ENCODE assay signal across 14 cellular contexts in the genomic region with DNA sequence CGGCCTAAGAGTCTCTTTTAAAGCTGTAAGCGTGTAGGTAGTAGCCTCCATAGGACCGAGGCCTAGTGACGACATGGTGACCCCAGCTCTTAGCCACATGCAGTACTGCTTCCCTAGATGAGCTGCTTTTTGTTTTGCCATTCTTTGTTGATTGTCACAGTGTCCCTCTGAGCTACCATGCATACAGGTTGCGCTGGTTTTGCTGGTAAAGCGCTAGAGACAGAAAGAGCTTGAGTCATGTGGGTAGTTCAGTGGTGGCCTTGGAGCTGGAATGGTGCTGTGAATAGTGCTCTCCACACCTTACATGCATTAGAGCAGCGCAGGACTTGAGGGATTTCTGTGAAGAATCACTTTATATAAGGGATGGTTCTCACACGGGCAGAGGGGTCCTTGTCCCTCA. TPM values are rescaled to one million over a fixed set of nuclear protein-coding genes. Genes with fewer than 3 reads are reported as not detected.
DNase-seq lines count a peak whose midpoint lies in the region; ATAC-seq and TF ChIP-seq lines count a peak whose summit lies in the region.
"Had no signal": no experiment of that assay in that cellular context is flagged by ENCODE, and none has a peak within 500 bp of the region (broad histone marks: within the 10 kb centered on the region; RNA-seq: fewer than 3 reads in every experiment).

No MANE protein-coding gene starts in this region.

- TF ChIP-seq EP300 in transverse colon (IDR thresholded peaks at IDR 0.05; ENCODE audit: low read depth) = no peak

- no peaks in the 10 kb centered on the region for H3K9me3 ChIP-seq in transverse colon
- H3K9me3 ChIP-seq: left lung, tibial artery had no signal

- intact Hi-C loops in natural killer cell (cut with micrococcal nuclease) (loop anchor here (10.0 kb wide), 1 partner anchor 55 kb away; a partner anchor contains a TSS), transverse colon (cut with DNase I; ENCODE audit: low total_unique reads) (loop anchor here (10.0 kb wide), 1 partner anchor 85 kb away; a partner anchor contains a TSS)

- POLR2A ChIA-PET in activated naive CD8-positive, alpha-beta T cell treated with anti-CD3 and anti-CD28 coated beads, Interleukin-2, amount 10 ng/mL, durations not matched to agents 7 days and 5 days (lab: Charles Lee) = no interaction called here

- H3K36me3 Mint-ChIP-seq in natural killer cell (no peaks in the 10 kb centered on the region), memory B cell (peaks cover 19% of the 10 kb centered on the region)
- H3K36me3 Mint-ChIP-seq in natural killer cell treated with Interleukin-12 subunit alpha and Interleukin-12 subunit beta and Interleukin-15 and Interleukin-18, amount 100 ng/mL, for 72 hours = peaks cover 18% of the 10 kb centered on the region
- peaks cover 19% of the 10 kb centered on the region for H3K36me3 Mint-ChIP-seq in activated naive CD8-positive, alpha-beta T cell treated with anti-CD3 and anti-CD28 coated beads, Interleukin-2, amount 10 ng/mL, durations not matched to agents 7 days and 5 days

- TF ChIP-seq POLR2A in transverse colon (IDR thresholded peaks at IDR 0.05) = no peak

- no peaks in the 10 kb centered on the region for H3K27me3 ChIP-seq in transverse colon
- H3K27me3 ChIP-seq: left lung, tibial artery had no signal

- H3K36me3 ChIP-seq in transverse colon = peaks cover 0 to 9% (median 0%) of the 10 kb centered on the region in 4 donors

- no peak overlapping the region for H3K27ac ChIP-seq in transverse colon
- H3K27ac ChIP-seq: left lung, tibial artery had no signal

- TF ChIP-seq CTCF in natural killer cell (IDR thresholded peaks at IDR 0.05) (no peak), transverse colon (IDR thresholded peaks at IDR 0.05) (no peak)

- WGBS in transverse colon (ENCODE audit: low coverage in 1 of 2), 2 donors = 68% methylated on average over 7 of the region's 8 CpGs; no CpG with 5 or more reads in 1 of the 2 donors

- H3K4me3 ChIP-seq in transverse colon = no peak overlapping the region
- H3K4me3 ChIP-seq: left lung, tibial artery had no signal

- in situ Hi-C loops in transverse colon (cut with MboI; ENCODE audit: low pct_ligation_motif_present in 1 of 4, low pct_unique_long_range_greater_than_20kb in 1 of 4, low sequenced_read_pairs in 3 of 4) = no loop called here

- H3K4me3 Mint-ChIP-seq in natural killer cell (peak overlapping the region; percentile 17), memory B cell (peak overlapping the region; percentile 21)
- H3K4me3 Mint-ChIP-seq in natural killer cell treated with Interleukin-12 subunit alpha and Interleukin-12 subunit beta and Interleukin-15 and Interleukin-18, amount 100 ng/mL, for 72 hours = no peak overlapping the region
- H3K4me3 Mint-ChIP-seq in activated naive CD8-positive, alpha-beta T cell treated with anti-CD3 and anti-CD28 coated beads, Interleukin-2, amount 10 ng/mL, durations not matched to agents 7 days and 5 days = peak overlapping the region; percentile 8

- peak in 1 of 3 donors; percentile 5 for ATAC-seq in natural killer cell
- no peak for ATAC-seq in natural killer cell treated with Interleukin-12 subunit alpha and Interleukin-12 subunit beta and Interleukin-15 and Interleukin-18, amount 100 ng/mL, for 72 hours
- no peak for ATAC-seq in activated naive CD8-positive, alpha-beta T cell treated with anti-CD3 and anti-CD28 coated beads, Interleukin-2, amount 10 ng/mL, durations not matched to agents 7 days and 5 days (ENCODE audit: low read depth)
- ATAC-seq in memory B cell (ENCODE audit: low read depth) = no peak
- ATAC-seq in GM21381 (IDR thresholded peaks at IDR 0.05; ENCODE audit: unreplicated experiment) = no peak
- ATAC-seq: left lung had no signal

- no peaks in the 10 kb centered on the region for H3K9me3 Mint-ChIP-seq in natural killer cell
- no peaks in the 10 kb centered on the region for H3K9me3 Mint-ChIP-seq in natural killer cell treated with Interleukin-12 subunit alpha and Interleukin-12 subunit beta and Interleukin-15 and Interleukin-18, amount 100 ng/mL, for 72 hours
- no peaks in the 10 kb centered on the region for H3K9me3 Mint-ChIP-seq in activated naive CD8-positive, alpha-beta T cell treated with anti-CD3 and anti-CD28 coated beads, Interleukin-2, amount 10 ng/mL, durations not matched to agents 7 days and 5 days
- no peaks in the 10 kb centered on the region for H3K9me3 Mint-ChIP-seq in memory B cell

- H3K27me3 Mint-ChIP-seq in natural killer cell (ENCODE audit: low read depth in 2 of 2) = no peaks in the 10 kb centered on the region
- no peaks in the 10 kb centered on the region for H3K27me3 Mint-ChIP-seq in natural killer cell treated with Interleukin-12 subunit alpha and Interleukin-12 subunit beta and Interleukin-15 and Interleukin-18, amount 100 ng/mL, for 72 hours
- no peaks in the 10 kb centered on the region for H3K27me3 Mint-ChIP-seq in activated naive CD8-positive, alpha-beta T cell treated with anti-CD3 and anti-CD28 coated beads, Interleukin-2, amount 10 ng/mL, durations not matched to agents 7 days and 5 days
- no peaks in the 10 kb centered on the region for H3K27me3 Mint-ChIP-seq in memory B cell

- H3K27ac Mint-ChIP-seq in natural killer cell (peak overlapping the region; percentile 61), memory B cell (peak overlapping the region; percentile 82)
- peak overlapping the region in 1 of 2 donors; percentile 13 for H3K27ac Mint-ChIP-seq in natural killer cell treated with Interleukin-12 subunit alpha and Interleukin-12 subunit beta and Interleukin-15 and Interleukin-18, amount 100 ng/mL, for 72 hours
- no peak overlapping the region for H3K27ac Mint-ChIP-seq in activated naive CD8-positive, alpha-beta T cell treated with anti-CD3 and anti-CD28 coated beads, Interleukin-2, amount 10 ng/mL, durations not matched to agents 7 days and 5 days

- H3K4me1 ChIP-seq in transverse colon = peaks cover 39 to 82% (median 57%) of the 10 kb centered on the region in 4 donors

- H3K4me1 Mint-ChIP-seq in natural killer cell (peaks cover 74 to 75% of the 10 kb centered on the region in 2 donors), memory B cell (peaks cover 58% of the 10 kb centered on the region)
- H3K4me1 Mint-ChIP-seq in natural killer cell treated with Interleukin-12 subunit alpha and Interleukin-12 subunit beta and Interleukin-15 and Interleukin-18, amount 100 ng/mL, for 72 hours (ENCODE audit: low read depth in 2 of 2) = peaks cover 58 to 70% of the 10 kb centered on the region in 2 donors
- peaks cover 60% of the 10 kb centered on the region for H3K4me1 Mint-ChIP-seq in activated naive CD8-positive, alpha-beta T cell treated with anti-CD3 and anti-CD28 coated beads, Interleukin-2, amount 10 ng/mL, durations not matched to agents 7 days and 5 days

- DNase-seq in natural killer cell (no peak), memory B cell (ENCODE audit: low spot score in 2 of 2) (no peak), epidermal melanocyte (ENCODE audit: insufficient read length, low spot score) (no peak), transverse colon (no peak), iPS-NIHi7 (ENCODE audit: extremely low spot score) (no peak)
- DNase-seq in natural killer cell treated with Interleukin-12 subunit alpha and Interleukin-12 subunit beta and Interleukin-15 and Interleukin-18, amount 100 ng/mL, for 72 hours (ENCODE audit: low spot score) = no peak
- no peak for DNase-seq in activated naive CD8-positive, alpha-beta T cell treated with anti-CD3 and anti-CD28 coated beads, Interleukin-2, amount 10 ng/mL, durations not matched to agents 7 days and 5 days
- DNase-seq: GOT3, left lung, OCI-M1, tibial artery had no signal

RNA-seq across cellular contexts. Expression of a gene that starts 5.1 kb away (rescaled TPM):
- 100 to 1,000 TPM; 272 to 300 (median 299) TPM for total RNA-seq in natural killer cell
- total RNA-seq in natural killer cell treated with Interleukin-12 subunit alpha and Interleukin-12 subunit beta and Interleukin-15 and Interleukin-18, amount 100 ng/mL, for 72 hours = 100 to 1,000 TPM; 259 to 373 TPM
- 100 to 1,000 TPM; 188 to 198 TPM for total RNA-seq in activated naive CD8-positive, alpha-beta T cell treated with anti-CD3 and anti-CD28 coated beads, Interleukin-2, amount 10 ng/mL, durations not matched to agents 7 days and 5 days
- 100 to 1,000 TPM in 2 of 4 donors, 10 to 100 TPM in 2; 72.2 to 164 (median 101) TPM for total RNA-seq in transverse colon

RNA-seq across cellular contexts. Expression of a gene that starts 36.7 kb away (rescaled TPM):
- 10 to 100 TPM; 32.4 to 42.3 (median 37.2) TPM for total RNA-seq in natural killer cell
- 10 to 100 TPM; 13.7 to 17.0 TPM for total RNA-seq in natural killer cell treated with Interleukin-12 subunit alpha and Interleukin-12 subunit beta and Interleukin-15 and Interleukin-18, amount 100 ng/mL, for 72 hours
- total RNA-seq in activated naive CD8-positive, alpha-beta T cell treated with anti-CD3 and anti-CD28 coated beads, Interleukin-2, amount 10 ng/mL, durations not matched to agents 7 days and 5 days = 10 to 100 TPM; 23.9 to 25.0 TPM
- 100 to 1,000 TPM in 2 of 4 donors, 10 to 100 TPM in 2; 86.1 to 381 (median 118) TPM for total RNA-seq in transverse colon

RNA-seq across cellular contexts. Expression of a gene that starts 52.6 kb away (rescaled TPM):
- total RNA-seq in natural killer cell (10 to 100 TPM in 1 of 3 donors, 1 to 10 TPM in 2; 7.7 to 17.5 (median 9.0) TPM), transverse colon (1 to 10 TPM in 1 of 4 donors, under 1 TPM in 1, not detected in 2; 0.95 to 6.4 TPM)
- total RNA-seq in natural killer cell treated with Interleukin-12 subunit alpha and Interleukin-12 subunit beta and Interleukin-15 and Interleukin-18, amount 100 ng/mL, for 72 hours = 1 to 10 TPM; 1.5 to 2.0 TPM
- total RNA-seq in activated naive CD8-positive, alpha-beta T cell treated with anti-CD3 and anti-CD28 coated beads, Interleukin-2, amount 10 ng/mL, durations not matched to agents 7 days and 5 days = 1 to 10 TPM; 2.3 to 2.5 TPM
- total RNA-seq: fibroblast of villous mesenchyme, renal cortical epithelial cell had no signal

RNA-seq across cellular contexts. Expression of a gene that starts 59.7 kb away (rescaled TPM):
- total RNA-seq in natural killer cell (100 to 1,000 TPM; 101 to 116 (median 108) TPM), transverse colon (100 to 1,000 TPM in 1 of 4 donors, 10 to 100 TPM in 3; 48.6 to 159 (median 56.1) TPM)
- 100 to 1,000 TPM; 102 to 105 TPM for total RNA-seq in natural killer cell treated with Interleukin-12 subunit alpha and Interleukin-12 subunit beta and Interleukin-15 and Interleukin-18, amount 100 ng/mL, for 72 hours
- 100 to 1,000 TPM in 1 of 2 experiments, 10 to 100 TPM in 1; 98.8 to 103 TPM for total RNA-seq in activated naive CD8-positive, alpha-beta T cell treated with anti-CD3 and anti-CD28 coated beads, Interleukin-2, amount 10 ng/mL, durations not matched to agents 7 days and 5 days
